In the genomic region with DNA sequence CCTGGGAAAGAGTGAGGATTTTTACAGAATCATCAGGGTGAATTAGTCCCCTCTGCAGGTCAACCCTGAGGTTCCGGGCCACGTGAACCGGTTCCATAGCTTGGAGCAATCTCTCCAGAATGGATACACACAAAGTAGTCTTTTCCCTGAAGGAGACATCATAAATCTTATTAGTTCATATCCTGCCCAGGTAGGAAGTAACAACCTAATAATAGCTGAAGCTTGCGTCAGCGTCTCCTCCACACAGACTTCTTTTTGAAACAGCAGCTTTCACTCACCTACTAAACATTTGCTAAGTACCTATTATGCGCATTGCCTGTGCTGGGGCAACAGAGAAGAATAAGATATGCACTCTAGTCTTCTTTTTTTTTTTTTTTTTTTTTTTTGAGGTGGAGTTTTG, we compare ENCODE assay signal across 28 cellular contexts.
"Had no signal": no experiment of that assay in that cellular context is flagged by ENCODE, and none has a peak within 500 bp of the region (broad histone marks: within the 10 kb centered on the region; RNA-seq: fewer than 3 reads in every experiment).

No MANE protein-coding gene starts in this region.

- H3K27me3 ChIP-seq: ascending aorta, body of pancreas had no signal

- H3K4me3 Mint-ChIP-seq: activated CD8-positive, alpha-beta T cell treated with anti-CD3 and anti-CD28 coated beads, Interleukin-2, amount 10 ng/mL, durations not matched to agents 7 days and 5 days; activated naive CD8-positive, alpha-beta T cell treated with anti-CD3 and anti-CD28 coated beads, Interleukin-2, amount 50 U/mL, for 24 hours; central memory CD8-positive, alpha-beta T cell; T-cell had no signal

- H3K4me1 ChIP-seq: ascending aorta, body of pancreas had no signal

- H3K4me3 ChIP-seq: ascending aorta, body of pancreas, SK-N-MC had no signal

- H3K27me3 Mint-ChIP-seq: activated naive CD8-positive, alpha-beta T cell treated with anti-CD3 and anti-CD28 coated beads, Interleukin-2, amount 50 U/mL, for 24 hours; central memory CD8-positive, alpha-beta T cell; T-cell had no signal

- H3K9me3 Mint-ChIP-seq: activated naive CD8-positive, alpha-beta T cell treated with anti-CD3 and anti-CD28 coated beads, Interleukin-2, amount 50 U/mL, for 24 hours; central memory CD8-positive, alpha-beta T cell; T-cell had no signal

- H3K27ac Mint-ChIP-seq: activated CD8-positive, alpha-beta T cell treated with anti-CD3 and anti-CD28 coated beads, Interleukin-2, amount 10 ng/mL, durations not matched to agents 7 days and 5 days; activated naive CD8-positive, alpha-beta T cell treated with anti-CD3 and anti-CD28 coated beads, Interleukin-2, amount 50 U/mL, for 24 hours had no signal

- DNase-seq: activated CD4-positive, alpha-beta T cell treated with anti-CD3 and anti-CD28 coated beads for 48 hours; activated CD4-positive, alpha-beta T cell treated with anti-CD3 and anti-CD28 coated beads, Interleukin-2, amount 50 U/mL, for 4 hours; activated CD4-positive, CD25-positive, alpha-beta regulatory T cell treated with anti-CD3 and anti-CD28 coated beads, Interleukin-2, amount 50 U/mL, for 72 hours; activated CD8-positive, alpha-beta memory T cell treated with anti-CD3 and anti-CD28 coated beads, Interleukin-2, amount 50 U/mL, for 48 hours; activated CD8-positive, alpha-beta T cell treated with anti-CD3 and anti-CD28 coated beads, Interleukin-2, amount 10 ng/mL, durations not matched to agents 7 days and 5 days; activated naive CD4-positive, alpha-beta T cell treated with anti-CD3 and anti-CD28 coated beads, Interleukin-2, amount 50 U/mL, for 16 hours; activated naive CD8-positive, alpha-beta T cell treated with anti-CD3 and anti-CD28 coated beads, Interleukin-2, amount 50 U/mL, for 24 hours; activated T-cell treated with anti-CD3 and anti-CD28 coated beads, Interleukin-2, amount 50 U/mL, for 1 hour; amniotic stem cell; body of pancreas; MM.1S; NCI-H1105; NCI-H1436; NCI-H1694 treated with DMSO at 0.1 percent for 48 hours; NCI-H2029 treated with DMSO at 0.1 percent for 48 hours; NCI-H345; NCI-H510A; NCI-H526 treated with DMSO at 0.1 percent for 48 hours; NCI-H82; OCI-M1; RPMI8226; T-cell; T-helper 2 cell had no signal

- H3K27ac ChIP-seq: ascending aorta, body of pancreas, SK-N-MC had no signal

- H3K9me3 ChIP-seq: ascending aorta, body of pancreas had no signal

- ATAC-seq: activated CD8-positive, alpha-beta T cell treated with anti-CD3 and anti-CD28 coated beads, Interleukin-2, amount 10 ng/mL, durations not matched to agents 7 days and 5 days; activated naive CD8-positive, alpha-beta T cell treated with anti-CD3 and anti-CD28 coated beads, Interleukin-2, amount 50 U/mL, for 24 hours; body of pancreas; Panc1; Right ventricle myocardium inferior; T-cell had no signal
